8 cellular contexts compared by ENCODE assay signal in genomic region chr1:16082283-16083038, GRCh38. TPM values are rescaled to one million over a fixed set of nuclear protein-coding genes. Genes with fewer than 3 reads are reported as not detected.
DNase-seq lines count a peak whose midpoint lies in the region; ATAC-seq and TF ChIP-seq lines count a peak whose summit lies in the region.

No MANE protein-coding gene starts in this region.

- POLR2A ChIA-PET in BJ (lab: Charles Lee): no interaction called here

- DNase-seq in BJ (ENCODE audit: low read depth): no peak
- peak; percentile 42 for DNase-seq in H4 (ENCODE audit: low spot score)
- peak; percentile 79 for DNase-seq in RPMI8226
- DNase-seq in activated effector memory CD4-positive, alpha-beta T cell treated with anti-CD3 and anti-CD28 coated beads, Interleukin-2, amount 50 U/mL, for 16 hours: peak; percentile 85
- peak; percentile 31 for DNase-seq in glomerular endothelial cell (ENCODE audit: extremely low read depth, low read depth, low spot score)
- no peak for DNase-seq in retinal pigment epithelial cell (ENCODE audit: low read depth)
- no peak for DNase-seq in occipital lobe (lab: John Stamatoyannopoulos, UW)

- peak; percentile 95 for TF ChIP-seq CTCF in BJ (IDR thresholded peaks at IDR 0.05; ENCODE audit: insufficient read depth, low read depth, low read length)
- peak; percentile 94 for TF ChIP-seq CTCF in retinal pigment epithelial cell (conservative IDR thresholded peaks at IDR 0.05; ENCODE audit: low read depth, low read length)

- no peaks in the 10 kb centered on the region for H3K27me3 ChIP-seq in BJ (ENCODE audit: control insufficient read depth, insufficient read depth, low read length)

- CTCF ChIA-PET in BJ (lab: Yijun Ruan, JAX): interaction anchor here (0.6 to 18.0 kb wide), 42 partner anchors 9 to 286 kb away, joined by 3 to 584 read pairs (median 5); partner anchors contain the start of genes EPHA2 and FAM131C

- H3K36me3 ChIP-seq in BJ (ENCODE audit: control insufficient read depth, insufficient read depth, low read length): no peaks in the 10 kb centered on the region

- no peak for ATAC-seq in GM19035 (IDR thresholded peaks at IDR 0.05; ENCODE audit: unreplicated experiment)

- H3K4me3 ChIP-seq in BJ (ENCODE audit: low read depth, low read length): no peak overlapping the region
- H3K4me3 ChIP-seq in retinal pigment epithelial cell (ENCODE audit: low read length): no peak overlapping the region

RNA-seq across cellular contexts. Expression of gene FAM131C, which starts 9.0 kb away (rescaled TPM):
- polyA plus RNA-seq in BJ (2011; rRNA removed): 0.34 and 0.47 TPM in 2 replicates
- 0.24 and 1.3 TPM in 2 replicates for polyA minus RNA-seq in BJ (2011; rRNA and poly(A)+ RNA removed)
- total RNA-seq in H4 (2014; rRNA removed; shearing (Covaris generic)): 0.08 and 0.62 TPM in 2 replicates
- total RNA-seq in glomerular endothelial cell: 0.82 and 0.87 TPM in 2 replicates
- 1.7 TPM for total RNA-seq in occipital lobe

RNA-seq across cellular contexts. Expression of gene CLCNKB, which starts 38.9 kb away (rescaled TPM):
- polyA plus RNA-seq in BJ (2011; rRNA removed): 0.42 and 0.83 TPM in 2 replicates
- polyA minus RNA-seq in BJ (2011; rRNA and poly(A)+ RNA removed): 0.31 and 0.71 TPM in 2 replicates
- not detected in 2 replicates for total RNA-seq in H4 (2014; rRNA removed; shearing (Covaris generic))
- not detected in 2 replicates for total RNA-seq in glomerular endothelial cell
- 0.16 TPM for total RNA-seq in occipital lobe

Comparison
In these comparisons a context has a peak if more than half of its experiments do, and no peak if none do; other contexts are left out.
1. DNase-seq: peak in H4 (single experiment), RPMI8226 (single experiment), activated effector memory CD4-positive, alpha-beta T cell treated with anti-CD3 and anti-CD28 coated beads, Interleukin-2, amount 50 U/mL, for 16 hours (single experiment) and glomerular endothelial cell (single experiment); none in BJ (single experiment), retinal pigment epithelial cell (single experiment) and occipital lobe (single experiment).